In genomic region chrX:13937370-13938052, GRCh38 we compare ENCODE assay signal across 7 cellular contexts.
DNase-seq lines count a peak whose midpoint lies in the region; ATAC-seq and TF ChIP-seq lines count a peak whose summit lies in the region.

No MANE protein-coding gene starts in this region.

- no peaks in the 10 kb centered on the region for H3K27me3 ChIP-seq in endodermal cell (ENCODE audit: control insufficient read depth, insufficient read depth, low read length, poor library complexity, severe bottlenecking)

- POLR2A ChIA-PET in naive thymus-derived CD8-positive, alpha-beta T cell (lab: Charles Lee) = no interaction called here

- peaks cover 29% of the 10 kb centered on the region for H3K4me1 Mint-ChIP-seq in endodermal cell
- H3K4me1 Mint-ChIP-seq in naive thymus-derived CD8-positive, alpha-beta T cell = peaks cover 0 to 9% (median 3%) of the 10 kb centered on the region in 4 donors

- H3K4me3 ChIP-seq in endodermal cell (ENCODE audit: low read length) = peak overlapping the region; percentile 86

- WGBS in endodermal cell (ENCODE audit: insufficient coverage in 1 of 2, insufficient read length in 1 of 2), 2 experiments = 1% methylated on average over 25 of the region's 27 CpGs; no CpG with 5 or more reads in 1 of the 2 experiments

- H3K4me3 Mint-ChIP-seq in endodermal cell = peak overlapping the region; percentile 80
- H3K4me3 Mint-ChIP-seq in naive thymus-derived CD8-positive, alpha-beta T cell = peak overlapping the region; percentile 57 to 75 (median 64)

- H3K9me3 ChIP-seq in endodermal cell (ENCODE audit: control insufficient read depth, low read length) = no peaks in the 10 kb centered on the region

- H3K36me3 Mint-ChIP-seq in endodermal cell (ENCODE audit: low read depth) = no peaks in the 10 kb centered on the region
- peaks cover 0 to 7% (median 0%) of the 10 kb centered on the region in 3 donors for H3K36me3 Mint-ChIP-seq in naive thymus-derived CD8-positive, alpha-beta T cell

- peak; percentile 8 for DNase-seq in GM03348 (ENCODE audit: low spot score)
- DNase-seq in NCI-H82 treated with DMSO at 0.1 percent for 48 hours (lab: John Stamatoyannopoulos, UW; ENCODE audit: unreplicated experiment) = peak; percentile 26
- DNase-seq in endodermal cell = peak; percentile 72
- no peak for DNase-seq in naive thymus-derived CD8-positive, alpha-beta T cell
- DNase-seq in foreskin melanocyte = no peak

- H3K27ac Mint-ChIP-seq in endodermal cell = peak overlapping the region; percentile 92
- H3K27ac Mint-ChIP-seq in naive thymus-derived CD8-positive, alpha-beta T cell = no peak overlapping the region

- H3K9me3 Mint-ChIP-seq in endodermal cell = peaks cover 47% of the 10 kb centered on the region
- peaks cover 0 to 2% (median 0%) of the 10 kb centered on the region in 9 donors for H3K9me3 Mint-ChIP-seq in naive thymus-derived CD8-positive, alpha-beta T cell

- peak overlapping the region; percentile 85 for H3K9ac ChIP-seq in endodermal cell (ENCODE audit: extremely low read depth, low read length, poor library complexity, severe bottlenecking)

- no peaks in the 10 kb centered on the region for H3K27me3 Mint-ChIP-seq in endodermal cell (ENCODE audit: insufficient read depth)
- H3K27me3 Mint-ChIP-seq in naive thymus-derived CD8-positive, alpha-beta T cell = peaks cover 7 to 32% (median 9%) of the 10 kb centered on the region in 5 donors

- ATAC-seq in naive thymus-derived CD8-positive, alpha-beta T cell = no peak
- ATAC-seq in GM19324 (IDR thresholded peaks at IDR 0.05; ENCODE audit: low FRiP score, unreplicated experiment) (no peak), GM21825 (IDR thresholded peaks at IDR 0.05; ENCODE audit: unreplicated experiment) (no peak)

- H3K36me3 ChIP-seq in endodermal cell (ENCODE audit: control insufficient read depth, insufficient read depth, low read length) = peaks cover 10% of the 10 kb centered on the region

- H3K4me1 ChIP-seq in endodermal cell (ENCODE audit: control insufficient read depth, insufficient read depth, low read length) = no peaks in the 10 kb centered on the region

- peak overlapping the region; percentile 77 for H3K27ac ChIP-seq in endodermal cell (ENCODE audit: low read depth, low read length)

- TF ChIP-seq CTCF in endodermal cell (conservative IDR thresholded peaks at IDR 0.05) = no peak

Comparison
In these comparisons a context has a peak if more than half of its experiments do, and no peak if none do; other contexts are left out.
1. DNase-seq: peak in GM03348 (single experiment), NCI-H82 treated with DMSO at 0.1 percent for 48 hours (single experiment) and endodermal cell (single experiment); none in naive thymus-derived CD8-positive, alpha-beta T cell (0 of 10) and foreskin melanocyte (single experiment).